Comparison of ENCODE assay signal across 22 cellular contexts in the genomic region with DNA sequence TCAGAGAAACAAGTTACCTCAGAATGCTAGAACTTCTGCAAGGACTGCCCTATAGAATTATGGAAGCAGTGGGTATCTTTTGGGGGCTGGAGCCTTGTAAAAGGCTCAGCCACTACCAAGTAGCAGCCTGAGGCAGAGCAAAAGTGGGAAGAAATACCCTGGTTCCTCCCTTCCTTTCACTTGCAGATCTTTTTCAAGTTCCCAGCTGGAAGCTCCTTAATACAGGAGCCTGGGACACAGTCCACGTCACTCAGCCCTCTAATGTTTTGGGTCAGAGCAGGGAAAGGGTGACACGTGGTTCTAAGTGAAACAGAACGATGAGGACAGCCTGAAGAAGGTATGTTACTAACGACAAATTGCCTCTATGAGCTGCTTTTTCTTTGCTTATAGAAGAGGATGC.
"Had no signal": no experiment of that assay in that cellular context is flagged by ENCODE, and none has a peak within 500 bp of the region (broad histone marks: within the 10 kb centered on the region; RNA-seq: fewer than 3 reads in every experiment).

No MANE protein-coding gene starts in this region.

- DNase-seq: dorsolateral prefrontal cortex; effector CD8-positive, alpha-beta T cell; foreskin fibroblast; glutamatergic neuron; kidney; left cardiac atrium; left ventricle myocardium inferior; lower lobe of right lung; naive B cell; psoas muscle; retina; right lobe of liver; stimulated activated CD4-positive, alpha-beta T cell treated with anti-CD3 and anti-CD28 coated beads, Interleukin-4, amount 100 ng/mL, for 24 hours; stimulated activated naive CD8-positive, alpha-beta T cell treated with anti-CD3 and anti-CD28 coated beads, Interleukin-15, amount 100 ng/mL, for 72 hours; transverse colon had no signal

- H3K27ac ChIP-seq: coronary artery, epithelial cell of prostate, esophagus muscularis mucosa, gastroesophageal sphincter, left ventricle myocardium inferior, lower lobe of right lung, neutrophil, psoas muscle, right lobe of liver, thoracic aorta, transverse colon had no signal

- H3K27me3 ChIP-seq: dorsolateral prefrontal cortex, esophagus muscularis mucosa, gastroesophageal sphincter, neutrophil, right lobe of liver, transverse colon had no signal

- FAIRE-seq: kidney had no signal

- H3K9me3 ChIP-seq: esophagus muscularis mucosa, gastroesophageal sphincter, lower lobe of right lung, neutrophil, psoas muscle, right lobe of liver, thoracic aorta, transverse colon had no signal

- H3K4me3 ChIP-seq: coronary artery, esophagus muscularis mucosa, gastroesophageal sphincter, left ventricle myocardium inferior, lower lobe of right lung, psoas muscle, right lobe of liver, thoracic aorta, transverse colon had no signal

- H3K36me3 ChIP-seq: esophagus muscularis mucosa, gastroesophageal sphincter, left ventricle myocardium inferior, lower lobe of right lung, neutrophil, right lobe of liver, thoracic aorta, transverse colon had no signal

- H3K4me1 ChIP-seq: esophagus muscularis mucosa, gastroesophageal sphincter, left ventricle myocardium inferior, lower lobe of right lung, psoas muscle, right lobe of liver, transverse colon had no signal

- ATAC-seq: gastroesophageal sphincter; left cardiac atrium; lower lobe of right lung; psoas muscle; right lobe of liver; stimulated activated memory B cell treated with anti-CD40 and anti-IgM and Interleukin-4, amounts not matched to agents 10 μg/mL and 1 μg/mL and 100 μg/mL, for 72 hours; stimulated activated naive CD8-positive, alpha-beta T cell treated with anti-CD3 and anti-CD28 coated beads, Interleukin-15, amount 100 ng/mL, for 72 hours had no signal
